In genomic region chr2:160293401-160293911, GRCh38 we compare ENCODE assay signal across 9 cellular contexts.
DNase-seq lines count a peak whose midpoint lies in the region; ATAC-seq, FAIRE-seq and TF ChIP-seq lines count a peak whose summit lies in the region.
"Had no signal": no experiment of that assay in that cellular context is flagged by ENCODE, and none has a peak within 500 bp of the region (broad histone marks: within the 10 kb centered on the region; RNA-seq: fewer than 3 reads in every experiment).

No MANE protein-coding gene starts in this region.

- no peaks in the 10 kb centered on the region for H3K9me2 ChIP-seq in HCT116 (ENCODE audit: insufficient read depth)

- no peak for FAIRE-seq in kidney (lab: Jason Lieb, UNC)

- no peak overlapping the region for H3K27ac ChIP-seq in HCT116 (ENCODE audit: low read depth, low read length)
- peak overlapping the region in 1 of 2 donors; percentile 13 for H3K27ac ChIP-seq in kidney (ENCODE audit: low read depth in 2 of 2, low read length in 2 of 2)
- peak overlapping the region in 4 of 5 donors; percentile 54 to 66 (median 58) for H3K27ac ChIP-seq in stomach
- no peak overlapping the region for H3K27ac ChIP-seq in SJCRH30

- H3K4me1 Mint-ChIP-seq in brain, result peaks cover 68% of the 10 kb centered on the region

- H3K36me3 ChIP-seq in HCT116 (ENCODE audit: control insufficient read depth in 1 of 2, insufficient read depth in 2 of 2, low read length in 2 of 2) (no peaks in the 10 kb centered on the region), kidney (ENCODE audit: control insufficient read depth in 1 of 2, insufficient read depth in 2 of 2, low read length in 2 of 2) (peaks cover 9 to 25% of the 10 kb centered on the region in 2 donors), stomach (peaks cover 9 to 44% (median 27%) of the 10 kb centered on the region in 4 donors), SJCRH30 (peaks cover 18% of the 10 kb centered on the region)

- intact Hi-C loops in HCT116 (cut with micrococcal nuclease), result no loop called here
- intact Hi-C loops in kidney (cut with DNase I), result no loop called here
- intact Hi-C loops in stomach (cut with DNase I; ENCODE audit: low total_unique reads), result no loop called here

- TF ChIP-seq EP300 in stomach (IDR thresholded peaks at IDR 0.05), result no peak

- H3K9ac ChIP-seq in HCT116 (ENCODE audit: low read length), result no peak overlapping the region
- H3K9ac ChIP-seq in kidney (ENCODE audit: low read length in 2 of 2), result no peak overlapping the region

- DNase-seq in HCT116 (ENCODE audit: low read depth, low spot score), result no peak
- peak; percentile 47 for DNase-seq in kidney
- no peak for DNase-seq in stomach
- DNase-seq in SJCRH30, result no peak
- DNase-seq in GM19238 (ENCODE audit: insufficient read length, low spot score), result no peak
- DNase-seq in stimulated activated CD4-positive, alpha-beta T cell treated with anti-CD3 and anti-CD28 coated beads, Interleukin-2, amount 100 ng/mL, for 48 hours, result no peak
- DNase-seq: H7 had no signal

- BruUV-seq in HCT116 (replicated peaks; lab: Mats Ljungman, UMichigan), result no TSS peak

- H3K27me3 Mint-ChIP-seq in brain, result peaks cover 48% of the 10 kb centered on the region

- ATAC-seq in HCT116 (no peak), HG03342 (IDR thresholded peaks at IDR 0.05; ENCODE audit: unreplicated experiment) (no peak)

- no peaks in the 10 kb centered on the region for H3K9me3 Mint-ChIP-seq in brain

- H3K4me3 ChIP-seq in HCT116 (replicated peaks in 1 of 2; ENCODE audit: low read depth in 1 of 2, low read length in 2 of 2) (no peak overlapping the region), kidney (ENCODE audit: low read length in 2 of 2) (no peak overlapping the region), stomach (no peak overlapping the region), SJCRH30 (no peak overlapping the region)

- RAD21 ChIA-PET in HCT116 (lab: Charles Lee; ENCODE audit: low non-redundant PET in 1 of 2, low total read pairs in 2 of 2, uncharacterized antibody in 2 of 2, unreplicated experiment in 2 of 2), result no interaction called here

- no peaks in the 10 kb centered on the region for H3K79me2 ChIP-seq in HCT116 (ENCODE audit: insufficient read depth, low read length)

- TF ChIP-seq CTCF in HCT116 (IDR thresholded peaks at IDR 0.05 in 2 of 3, conservative IDR thresholded peaks at IDR 0.05 in 1 of 3; ENCODE audit: borderline replicate concordance in 1 of 3, insufficient read depth in 1 of 3, low read depth in 2 of 3, low read length in 2 of 3) (no peak), brain (conservative IDR thresholded peaks at IDR 0.05) (no peak), kidney (IDR thresholded peaks at IDR 0.05; ENCODE audit: borderline replicate concordance, extremely low read depth, insufficient read depth) (no peak), stomach (IDR thresholded peaks at IDR 0.05) (no peak)

- CTCF ChIA-PET in HCT116 (lab: Charles Lee), result no interaction called here

- H3K4me3 Mint-ChIP-seq in brain, result no peak overlapping the region

- H3K27me3 ChIP-seq in HCT116 (ENCODE audit: insufficient read depth, low read length) (no peaks in the 10 kb centered on the region), stomach (no peaks in the 10 kb centered on the region), SJCRH30 (no peaks in the 10 kb centered on the region)

- TF ChIP-seq RAD21 in HCT116 (IDR thresholded peaks at IDR 0.05; ENCODE audit: low read depth), result no peak

- peak overlapping the region in 3 of 5 experiments; percentile 59 to 75 (median 69) for H3K27ac Mint-ChIP-seq in brain

- no peak for TF ChIP-seq POLR2A in HCT116 (IDR thresholded peaks at IDR 0.05; ENCODE audit: borderline replicate concordance, extremely low read depth, insufficient read depth, insufficient read length)
- TF ChIP-seq POLR2A in stomach (IDR thresholded peaks at IDR 0.05), result no peak

- POLR2A ChIA-PET in HCT116 (lab: Charles Lee), result no interaction called here

- no peak overlapping the region for H2AFZ ChIP-seq in HCT116 (ENCODE audit: low read depth, low read length, poor library complexity, severe bottlenecking)

- H3K4me2 ChIP-seq in HCT116 (ENCODE audit: low read length), result no peak overlapping the region

- WGBS in stomach, 5 donors, result 77 to 93% (median 86%) methylated on average over 5 of the region's 5 CpGs

- no peaks in the 10 kb centered on the region for H3K9me3 ChIP-seq in HCT116 (ENCODE audit: control insufficient read depth in 1 of 2, insufficient read depth in 1 of 2, low read depth in 1 of 2, low read length in 2 of 2)
- no peaks in the 10 kb centered on the region for H3K9me3 ChIP-seq in kidney (ENCODE audit: control insufficient read depth in 1 of 2, low read length in 2 of 2)
- no peaks in the 10 kb centered on the region for H3K9me3 ChIP-seq in stomach
- no peaks in the 10 kb centered on the region for H3K9me3 ChIP-seq in SJCRH30 (replicated peaks)

- no peaks in the 10 kb centered on the region for H4K20me1 ChIP-seq in HCT116 (ENCODE audit: insufficient read depth)

- H3K4me1 ChIP-seq in HCT116 (ENCODE audit: control insufficient read depth in 1 of 2, insufficient read depth in 2 of 2, low read length in 2 of 2) (peaks cover 0 to 9% of the 10 kb centered on the region in 2 experiments; a peak in 2 of 4 replicates), kidney (ENCODE audit: control insufficient read depth in 1 of 2, insufficient read depth in 1 of 2, low read depth in 1 of 2, low read length in 2 of 2) (peaks cover 9 to 12% of the 10 kb centered on the region in 2 donors), stomach (peaks cover 0 to 48% (median 17%) of the 10 kb centered on the region in 4 donors), SJCRH30 (peaks cover 25% of the 10 kb centered on the region)

- H3K36me3 Mint-ChIP-seq in brain, result peaks cover 18% of the 10 kb centered on the region

TF ChIP-seq in HCT116, 20 proteins besides CTCF, POLR2A, EP300 and RAD21:
- no peak for TF ChIP-seq CBX3 (IDR thresholded peaks at IDR 0.05; ENCODE audit: low read depth)
- TF ChIP-seq POLR2AphosphoS5 (IDR thresholded peaks at IDR 0.05; ENCODE audit: low read depth, low read length), result no peak
- TF ChIP-seq, protein P1, sequence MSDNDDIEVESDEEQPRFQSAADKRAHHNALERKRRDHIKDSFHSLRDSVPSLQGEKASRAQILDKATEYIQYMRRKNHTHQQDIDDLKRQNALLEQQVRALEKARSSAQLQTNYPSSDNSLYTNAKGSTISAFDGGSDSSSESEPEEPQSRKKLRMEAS (IDR thresholded peaks at IDR 0.05), result 0 out of 2 replicates have a peak, but pooled peaks have one; percentile 2
TF ChIP-seq in HCT116: peak in this region for 1.

Comparison
In these comparisons a context has a peak if more than half of its experiments do, and no peak if none do; other contexts are left out.
1. H3K27ac ChIP-seq: peak in stomach (4 of 5); none in HCT116 (single experiment) and SJCRH30 (single experiment).